8 cellular contexts compared by ENCODE assay signal in the genomic region with DNA sequence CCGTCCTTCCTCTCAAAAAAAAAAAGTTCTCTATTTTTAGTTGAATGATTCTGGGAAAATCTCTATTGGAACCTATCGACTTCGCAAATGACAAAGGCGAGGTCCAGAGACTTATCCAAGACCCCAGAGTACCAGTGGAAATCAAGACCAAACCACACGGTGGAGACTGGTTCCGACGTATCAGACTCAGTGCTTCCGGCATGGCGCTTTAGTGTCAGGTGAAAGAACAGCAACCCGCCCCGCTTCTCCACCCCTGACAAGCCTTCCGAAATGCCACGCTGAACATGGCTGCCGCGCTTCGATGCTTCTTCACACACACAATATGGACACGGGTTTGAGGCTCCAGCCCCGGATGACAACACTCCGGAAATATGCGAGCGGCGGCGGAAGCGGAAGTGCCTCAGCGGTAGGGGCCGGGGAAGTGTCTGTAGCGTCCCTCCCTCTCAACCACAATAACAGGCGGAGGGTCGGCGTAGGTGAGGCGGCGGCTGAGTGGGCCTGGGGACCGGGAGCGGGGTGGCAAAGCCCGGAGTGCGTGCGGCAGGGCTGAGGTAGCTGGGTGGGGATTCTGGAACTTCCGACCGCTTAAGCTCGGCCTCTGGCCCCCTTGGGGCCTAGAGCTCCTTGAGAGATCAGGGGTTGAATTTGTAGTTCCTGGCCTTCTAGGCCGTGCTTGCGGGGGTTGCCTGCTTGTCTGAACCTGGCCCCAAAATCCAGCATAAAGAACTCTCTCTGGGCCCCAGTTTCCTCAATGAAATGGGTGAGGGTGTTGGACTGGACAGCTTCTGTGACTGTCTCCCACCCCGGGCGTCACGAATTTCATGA. TPM values are rescaled to one million over a fixed set of nuclear protein-coding genes. Genes with fewer than 3 reads are reported as not detected.
DNase-seq lines count a peak whose midpoint lies in the region; ATAC-seq and TF ChIP-seq lines count a peak whose summit lies in the region.

A gene with protein sequence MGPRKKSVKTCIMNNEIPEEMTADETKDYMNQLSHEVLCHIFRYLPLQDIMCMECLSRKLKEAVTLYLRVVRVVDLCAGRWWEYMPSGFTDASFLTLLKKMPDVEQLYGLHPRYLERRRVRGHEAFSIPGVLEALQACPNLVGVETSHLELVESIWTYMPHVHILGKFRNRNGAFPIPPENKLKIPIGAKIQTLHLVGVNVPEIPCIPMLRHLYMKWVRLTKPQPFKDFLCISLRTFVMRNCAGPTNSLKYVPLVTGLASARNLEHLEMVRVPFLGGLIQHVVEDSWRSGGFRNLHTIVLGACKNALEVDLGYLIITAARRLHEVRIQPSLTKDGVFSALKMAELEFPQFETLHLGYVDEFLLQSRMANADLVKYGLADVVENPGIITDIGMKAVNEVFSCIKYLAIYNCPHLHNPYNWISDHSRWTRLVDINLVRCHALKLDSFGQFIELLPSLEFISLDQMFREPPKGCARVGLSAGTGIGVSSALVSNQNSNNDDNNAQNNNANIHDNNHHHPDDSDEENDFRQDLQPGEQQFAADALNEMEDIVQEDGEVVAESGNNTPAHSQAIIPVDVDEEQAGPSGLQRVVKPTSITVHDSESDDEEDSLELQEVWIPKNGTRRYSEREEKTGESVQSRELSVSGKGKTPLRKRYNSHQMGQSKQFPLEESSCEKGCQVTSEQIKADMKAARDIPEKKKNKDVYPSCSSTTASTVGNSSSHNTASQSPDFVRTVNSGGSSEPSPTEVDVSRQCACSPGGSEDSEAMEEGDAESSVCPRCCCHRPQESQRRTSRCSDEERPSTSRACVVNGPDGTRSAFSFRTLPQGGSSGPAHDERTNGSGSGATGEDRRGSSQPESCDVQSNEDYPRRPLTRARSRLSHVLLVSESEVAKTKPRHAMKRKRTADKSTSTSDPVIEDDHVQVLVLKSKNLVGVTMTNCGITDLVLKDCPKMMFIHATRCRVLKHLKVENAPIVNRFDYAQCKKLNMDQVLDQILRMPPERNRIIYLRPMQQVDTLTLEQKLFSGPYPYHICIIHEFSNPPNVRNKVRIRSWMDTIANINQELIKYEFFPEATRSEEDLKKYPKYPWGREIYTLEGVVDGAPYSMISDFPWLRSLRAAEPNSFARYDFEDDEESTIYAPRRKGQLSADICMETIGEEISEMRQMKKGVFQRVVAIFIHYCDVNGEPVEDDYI (plus strand): TSS at position 395 of the 825 bp plus-strand sequence. CDS start 10,819 bp downstream, outside the sequence.

- peak within 1 kb of the TSS; percentile 80 to 97 (median 94) for H3K27ac ChIP-seq in spleen

- no peaks in the 10 kb centered on the region for H3K27me3 ChIP-seq in spleen (replicated peaks in 1 of 7)

- DNase-seq in AG10803 (ENCODE audit: low read depth) (peak; percentile 94), NCI-H345 treated with DMSO at 0.1 percent for 48 hours (lab: John Stamatoyannopoulos, UW; ENCODE audit: unreplicated experiment) (peak; percentile 97), inferior parietal cortex (ENCODE audit: extremely low spot score) (peak; percentile 95), spleen (peak; percentile 99)
- DNase-seq in activated CD4-positive, CD25-positive, alpha-beta regulatory T cell (lab: John Stamatoyannopoulos, UW), result peak; percentile 90 to 95 (median 94)
- DNase-seq in central memory CD4-positive, alpha-beta T cell, result peak; percentile 98

- intact Hi-C loops in spleen (cut with DNase I; ENCODE audit: low total_unique reads), result no loop called here

- TF ChIP-seq CTCF in AG10803 (conservative IDR thresholded peaks at IDR 0.05; ENCODE audit: low read length), result no peak
- TF ChIP-seq CTCF in spleen (IDR thresholded peaks at IDR 0.05 in 8 of 11, conservative IDR thresholded peaks at IDR 0.05 in 3 of 11), result peak in 6 of 11 experiments; percentile 6 to 43 (median 22)

- peak in 2 of 3 donors; percentile 39 to 72 for TF ChIP-seq POLR2A in spleen (IDR thresholded peaks at IDR 0.05)

- peaks cover 0 to 6% (median 3%) of the 10 kb centered on the region in 8 donors for H3K9me3 ChIP-seq in spleen

- 0% methylated on average over 38 to 45 of the region's 45 CpGs for WGBS in spleen, 5 donors

- peaks cover 24 to 62% (median 45%) of the 10 kb centered on the region in 6 donors for H3K4me1 ChIP-seq in spleen

- H3K4me3 ChIP-seq in AG10803 (ENCODE audit: low read length) (peak within 1 kb of the TSS; percentile 80), spleen (peak within 1 kb of the TSS; percentile 60 to 84 (median 67))

- peaks cover 0 to 20% (median 1%) of the 10 kb centered on the region in 6 donors for H3K36me3 ChIP-seq in spleen

- peak; percentile 99 for ATAC-seq in GM19023 (IDR thresholded peaks at IDR 0.05; ENCODE audit: unreplicated experiment)
- ATAC-seq in HG03280 (IDR thresholded peaks at IDR 0.05; ENCODE audit: unreplicated experiment), result peak; percentile 99

RNA-seq across cellular contexts. Expression of the gene that starts here (rescaled TPM):
- 100 to 1,000 TPM in 1 of 7 donors, 10 to 100 TPM in 6; 50.4 to 119 (median 76.9) TPM for total RNA-seq in spleen
- polyA plus RNA-seq in spleen, result 10 to 100 TPM; 14.3 to 14.5 (median 14.4) TPM

Comparison
In these comparisons a context has a peak if more than half of its experiments do, and no peak if none do; other contexts are left out.
1. Peak in every context shown above with its lines: DNase-seq, ATAC-seq, H3K4me3 ChIP-seq and H3K27ac ChIP-seq.